Comparison of ENCODE assay signal across 8 cellular contexts in the genomic region with DNA sequence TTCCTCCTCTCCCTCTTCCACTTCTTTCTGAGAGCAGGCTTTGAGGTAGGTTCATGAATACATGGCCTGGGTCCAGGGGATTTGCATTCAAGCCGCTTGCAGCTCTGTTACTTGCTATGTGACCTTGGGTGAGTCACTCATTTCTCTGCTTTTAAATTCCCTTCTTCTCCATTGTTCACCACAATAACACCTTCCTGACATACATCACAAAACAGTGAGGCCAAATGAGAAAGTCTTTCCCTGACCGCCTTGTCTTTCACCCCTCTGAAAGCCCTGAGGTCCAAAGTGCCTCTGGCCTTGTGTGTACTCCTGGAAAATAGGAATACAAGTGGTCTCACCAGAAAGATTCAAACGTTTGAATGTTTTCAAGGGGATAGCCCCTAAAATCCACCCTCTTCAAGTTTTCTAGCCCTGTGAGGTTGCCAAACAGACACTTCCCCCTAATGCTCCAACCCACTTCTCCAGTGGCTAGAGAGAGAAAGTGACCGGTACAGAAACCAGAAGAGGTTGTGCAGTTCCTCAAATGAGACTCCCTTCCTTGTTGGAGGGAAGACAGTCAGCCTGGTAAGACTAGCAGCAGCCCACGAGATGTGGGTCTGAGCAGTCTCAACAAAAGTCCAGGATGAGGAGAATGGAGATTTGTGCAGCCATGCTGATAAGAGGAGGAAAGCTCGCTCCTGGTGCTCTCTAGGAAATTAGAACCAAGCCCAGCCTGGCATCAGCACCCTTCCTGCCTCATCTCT.
DNase-seq lines count a peak whose midpoint lies in the region; ATAC-seq and TF ChIP-seq lines count a peak whose summit lies in the region.

No MANE protein-coding gene starts in this region.

- no peaks in the 10 kb centered on the region for H3K79me2 ChIP-seq in neural cell (replicated peaks; ENCODE audit: insufficient read depth, low read length)

- peaks cover 0 to 21% of the 10 kb centered on the region in 2 donors for H3K4me1 ChIP-seq in esophagus (ENCODE audit: control insufficient read depth in 2 of 2, insufficient read depth in 2 of 2, low read length in 1 of 2)

- H3K9ac ChIP-seq in neural cell (ENCODE audit: low read length) = peak overlapping the region; percentile 68

- 53 to 57% methylated on average over 6 of the region's 6 CpGs for WGBS in esophagus, 2 donors

- H3F3A ChIP-seq in neural cell (ENCODE audit: insufficient read depth, low read length, poor library complexity, severe bottlenecking) = no peaks in the 10 kb centered on the region

- H3K27me3 ChIP-seq in esophagus (ENCODE audit: control insufficient read depth in 1 of 2, insufficient read depth in 2 of 2, low read length in 2 of 2) (no peaks in the 10 kb centered on the region), neural cell (ENCODE audit: insufficient read depth, low read depth, low read length) (no peaks in the 10 kb centered on the region)

- no peaks in the 10 kb centered on the region for H3K9me2 ChIP-seq in neural cell (ENCODE audit: insufficient read depth, low read length)

- H3K36me3 ChIP-seq in esophagus (ENCODE audit: control insufficient read depth in 2 of 2, insufficient read depth in 2 of 2, low read length in 1 of 2) = no peaks in the 10 kb centered on the region
- no peaks in the 10 kb centered on the region for H3K36me3 ChIP-seq in neural cell (ENCODE audit: insufficient read depth, low read length)

- H2AFZ ChIP-seq in neural cell (ENCODE audit: low read depth, low read length) = no peak overlapping the region

- H3K9me3 ChIP-seq in esophagus (ENCODE audit: control insufficient read depth in 2 of 2, insufficient read depth in 1 of 2, low read depth in 1 of 2, low read length in 1 of 2) (no peaks in the 10 kb centered on the region), neural cell (ENCODE audit: low read length) (no peaks in the 10 kb centered on the region)

- H3K4me2 ChIP-seq in neural cell (ENCODE audit: low read length) = no peak overlapping the region

- TF ChIP-seq EP300 in neural cell (conservative IDR thresholded peaks at IDR 0.05; ENCODE audit: poor library complexity, severe bottlenecking) = no peak

- no peak for TF ChIP-seq CTCF in neural cell (IDR thresholded peaks at IDR 0.05; ENCODE audit: poor library complexity, severe bottlenecking)

- no peaks in the 10 kb centered on the region for H4K20me1 ChIP-seq in neural cell (ENCODE audit: insufficient read depth)

- peak; percentile 54 for DNase-seq in GM03348 (ENCODE audit: low spot score)
- DNase-seq in OCI-M1 (lab: John Stamatoyannopoulos, UW) = peak; percentile 0
- no peak for DNase-seq in NCI-H748 treated with DMSO at 0.1 percent for 48 hours (lab: John Stamatoyannopoulos, UW)
- DNase-seq in retina = no peak
- DNase-seq in DMS153 treated with DMSO at 0.1 percent for 48 hours (lab: John Stamatoyannopoulos, UW; ENCODE audit: unreplicated experiment) = no peak

- H3K4me3 ChIP-seq in esophagus (ENCODE audit: low read depth in 1 of 2, low read length in 2 of 2) = no peak overlapping the region
- H3K4me3 ChIP-seq in neural cell (ENCODE audit: low read length) = no peak overlapping the region

- no peak for ATAC-seq in HG03520 (IDR thresholded peaks at IDR 0.05; ENCODE audit: unreplicated experiment)

- no peak for TF ChIP-seq RAD21 in neural cell (conservative IDR thresholded peaks at IDR 0.05)

- H3K27ac ChIP-seq in esophagus (ENCODE audit: low read depth in 2 of 2, low read length in 1 of 2) = peak overlapping the region; percentile 95 to 100
- H3K27ac ChIP-seq in neural cell (ENCODE audit: low read length) = peak overlapping the region; percentile 77

TF ChIP-seq in neural cell, 6 proteins besides CTCF, POLR2A, EP300 and RAD21:
- TF ChIP-seq MXI1 (conservative IDR thresholded peaks at IDR 0.05; ENCODE audit: poor library complexity, severe bottlenecking) = no peak
- TF ChIP-seq, protein P1, sequence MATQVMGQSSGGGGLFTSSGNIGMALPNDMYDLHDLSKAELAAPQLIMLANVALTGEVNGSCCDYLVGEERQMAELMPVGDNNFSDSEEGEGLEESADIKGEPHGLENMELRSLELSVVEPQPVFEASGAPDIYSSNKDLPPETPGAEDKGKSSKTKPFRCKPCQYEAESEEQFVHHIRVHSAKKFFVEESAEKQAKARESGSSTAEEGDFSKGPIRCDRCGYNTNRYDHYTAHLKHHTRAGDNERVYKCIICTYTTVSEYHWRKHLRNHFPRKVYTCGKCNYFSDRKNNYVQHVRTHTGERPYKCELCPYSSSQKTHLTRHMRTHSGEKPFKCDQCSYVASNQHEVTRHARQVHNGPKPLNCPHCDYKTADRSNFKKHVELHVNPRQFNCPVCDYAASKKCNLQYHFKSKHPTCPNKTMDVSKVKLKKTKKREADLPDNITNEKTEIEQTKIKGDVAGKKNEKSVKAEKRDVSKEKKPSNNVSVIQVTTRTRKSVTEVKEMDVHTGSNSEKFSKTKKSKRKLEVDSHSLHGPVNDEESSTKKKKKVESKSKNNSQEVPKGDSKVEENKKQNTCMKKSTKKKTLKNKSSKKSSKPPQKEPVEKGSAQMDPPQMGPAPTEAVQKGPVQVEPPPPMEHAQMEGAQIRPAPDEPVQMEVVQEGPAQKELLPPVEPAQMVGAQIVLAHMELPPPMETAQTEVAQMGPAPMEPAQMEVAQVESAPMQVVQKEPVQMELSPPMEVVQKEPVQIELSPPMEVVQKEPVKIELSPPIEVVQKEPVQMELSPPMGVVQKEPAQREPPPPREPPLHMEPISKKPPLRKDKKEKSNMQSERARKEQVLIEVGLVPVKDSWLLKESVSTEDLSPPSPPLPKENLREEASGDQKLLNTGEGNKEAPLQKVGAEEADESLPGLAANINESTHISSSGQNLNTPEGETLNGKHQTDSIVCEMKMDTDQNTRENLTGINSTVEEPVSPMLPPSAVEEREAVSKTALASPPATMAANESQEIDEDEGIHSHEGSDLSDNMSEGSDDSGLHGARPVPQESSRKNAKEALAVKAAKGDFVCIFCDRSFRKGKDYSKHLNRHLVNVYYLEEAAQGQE (IDR thresholded peaks at IDR 0.05; ENCODE audit: borderline replicate concordance) = no peak
- no peak for TF ChIP-seq POLR2AphosphoS5 (IDR thresholded peaks at IDR 0.05)
- no peak for TF ChIP-seq EZH2 (IDR thresholded peaks at IDR 0.05; ENCODE audit: borderline replicate concordance, insufficient read depth, low read length, poor library complexity, severe bottlenecking)
TF ChIP-seq in neural cell: peak in this region for 0.

Comparison
In these comparisons a context has a peak if more than half of its experiments do, and no peak if none do; other contexts are left out.
1. DNase-seq: peak in GM03348 (single experiment) and OCI-M1 (single experiment); none in NCI-H748 treated with DMSO at 0.1 percent for 48 hours (single experiment), retina (single experiment) and DMS153 treated with DMSO at 0.1 percent for 48 hours (single experiment).